Comparison of ENCODE assay signal across 23 cellular contexts in genomic region chr14:87935081-87935828, GRCh38.
"Had no signal": no experiment of that assay in that cellular context is flagged by ENCODE, and none has a peak within 500 bp of the region (broad histone marks: within the 10 kb centered on the region; RNA-seq: fewer than 3 reads in every experiment).

No MANE protein-coding gene starts in this region.

- H3K27me3 ChIP-seq: colonic mucosa, gastroesophageal sphincter, neutrophil, right lobe of liver, tibial artery, upper lobe of left lung, uterus had no signal

- DNase-seq: colonic mucosa; dermis blood vessel endothelial cell; endodermal cell; erythroblast; glutamatergic neuron; immature natural killer cell; left ventricle myocardium inferior; lower lobe of right lung; naive B cell; psoas muscle; retina; right lobe of liver; stimulated activated CD4-positive, alpha-beta T cell treated with anti-CD3 and anti-CD28 coated beads, Interleukin-1b, Interleukin-23, amount 100 ng/mL, for 48 hours; stimulated activated CD4-positive, alpha-beta T cell treated with anti-CD3 and anti-CD28 coated beads, Interleukin-4, amount 100 ng/mL, for 24 hours; tibial artery; upper lobe of left lung; uterus had no signal

- H3K27ac Mint-ChIP-seq: endodermal cell; memory B cell; mesothelial cell of epicardium; stimulated activated memory B cell treated with anti-CD40 and anti-IgM and Interleukin-4, amounts not matched to agents 10 μg/mL and 1 μg/mL and 100 μg/mL, for 72 hours; stimulated activated naive CD8-positive, alpha-beta T cell treated with anti-CD3 and anti-CD28 coated beads, Interleukin-15, Interleukin-2, amounts not matched to agents 100 ng/mL and 50 ng/mL, for 24 hours had no signal

- ATAC-seq: gastroesophageal sphincter; lower lobe of right lung; psoas muscle; right lobe of liver; stimulated activated memory B cell treated with anti-CD40 and anti-IgM and Interleukin-4, amounts not matched to agents 10 μg/mL and 1 μg/mL and 100 μg/mL, for 72 hours had no signal

- H3K4me3 ChIP-seq: colonic mucosa, gastroesophageal sphincter, left ventricle myocardium inferior, lower lobe of right lung, psoas muscle, right lobe of liver, tibial artery, upper lobe of left lung, uterus had no signal

- H3K36me3 ChIP-seq: colonic mucosa, uterus had no signal

- H3K4me1 Mint-ChIP-seq: endodermal cell had no signal

- H3K4me3 Mint-ChIP-seq: endodermal cell; immature natural killer cell; memory B cell; mesothelial cell of epicardium; naive B cell; stimulated activated memory B cell treated with anti-CD40 and anti-IgM and Interleukin-4, amounts not matched to agents 10 μg/mL and 1 μg/mL and 100 μg/mL, for 72 hours; stimulated activated naive CD8-positive, alpha-beta T cell treated with anti-CD3 and anti-CD28 coated beads, Interleukin-15, Interleukin-2, amounts not matched to agents 100 ng/mL and 50 ng/mL, for 24 hours had no signal

- H3K27me3 Mint-ChIP-seq: memory B cell; naive B cell; stimulated activated memory B cell treated with anti-CD40 and anti-IgM and Interleukin-4, amounts not matched to agents 10 μg/mL and 1 μg/mL and 100 μg/mL, for 72 hours; stimulated activated naive CD8-positive, alpha-beta T cell treated with anti-CD3 and anti-CD28 coated beads, Interleukin-15, Interleukin-2, amounts not matched to agents 100 ng/mL and 50 ng/mL, for 24 hours had no signal

- H3K9me3 Mint-ChIP-seq: immature natural killer cell had no signal
